In genomic region chr1:235253219-235253640, GRCh38 we compare ENCODE assay signal across 8 cellular contexts.
DNase-seq lines count a peak whose midpoint lies in the region; ATAC-seq, FAIRE-seq and TF ChIP-seq lines count a peak whose summit lies in the region.

No MANE protein-coding gene starts in this region.

- WGBS in IMR-90 (ENCODE audit: extremely low coverage in 2 of 2, insufficient read length in 1 of 2), 2 experiments = no CpG with 5 or more reads among the region's 1 CpG
- 0 to 9% methylated on average over 1 of the region's 1 CpG for WGBS in tibial nerve, 2 donors

- H3K4me1 Mint-ChIP-seq in activated T-cell treated with anti-CD3 and anti-CD28 coated beads, Interleukin-2, amount 50 U/mL, for 72 hours (ENCODE audit: low read depth) = peaks cover 18% of the 10 kb centered on the region

- H2BK20ac ChIP-seq in IMR-90 (ENCODE audit: low read depth, low read length) = no peak overlapping the region

- no peak overlapping the region for H3K4me2 ChIP-seq in IMR-90 (ENCODE audit: low read depth, low read length)
- no peak overlapping the region for H3K4me2 ChIP-seq in PC-3 (ENCODE audit: low read length)

- no peak overlapping the region for H4K91ac ChIP-seq in IMR-90 (ENCODE audit: insufficient read depth, low read depth, low read length)

- no peak overlapping the region for H4K8ac ChIP-seq in IMR-90 (ENCODE audit: low read depth in 2 of 2, low read length in 2 of 2)

- intact Hi-C loops in IMR-90 (cut with micrococcal nuclease) (loop anchor here (1.0 to 5.0 kb wide), 3 partner anchors 78 to 249 kb away; partner anchors contain the start of gene B3GALNT2), PC-3 (cut with micrococcal nuclease) (loop anchor here (1.0 to 5.0 kb wide), 3 partner anchors 59 to 162 kb away; partner anchors contain the start of genes ARID4B and GGPS1)

- CTCF ChIA-PET in IMR-90 (lab: Yijun Ruan, JAX) = interaction anchor here (1.1 to 2.1 kb wide), 2 partner anchors 21 to 163 kb away, joined by 7 to 8 read pairs; no protein-coding TSS in a partner anchor
- CTCF ChIA-PET in PC-3 (lab: Charles Lee) = interaction anchor here (0.6 kb wide), 1 partner anchor 75 kb away, joined by 3 read pairs; the partner anchor contains the start of gene ARID4B

- H3K27ac Mint-ChIP-seq in activated T-cell treated with anti-CD3 and anti-CD28 coated beads, Interleukin-2, amount 50 U/mL, for 72 hours = no peak overlapping the region

- H3K27me3 ChIP-seq in IMR-90 (ENCODE audit: control insufficient read depth, insufficient read depth, low read length) (no peaks in the 10 kb centered on the region), PC-3 (ENCODE audit: low read length) (no peaks in the 10 kb centered on the region), tibial nerve (no peaks in the 10 kb centered on the region)

- peaks cover 3 to 6% of the 10 kb centered on the region in 2 donors for H3K36me3 Mint-ChIP-seq in activated T-cell treated with anti-CD3 and anti-CD28 coated beads, Interleukin-2, amount 50 U/mL, for 72 hours (ENCODE audit: insufficient read depth in 2 of 2)

- H3K36me3 ChIP-seq in IMR-90 (ENCODE audit: control insufficient read depth, insufficient read depth, low read length) (peaks cover 7% of the 10 kb centered on the region), PC-3 (ENCODE audit: low read depth, low read length) (no peaks in the 10 kb centered on the region), tibial nerve (peaks cover 0 to 14% (median 0%) of the 10 kb centered on the region in 3 donors)

- POLR2A ChIA-PET in IMR-90 (lab: Charles Lee; ENCODE audit: unreplicated experiment) (no interaction called here), PC-3 (lab: Charles Lee; ENCODE audit: unreplicated experiment) (no interaction called here)

- no peak overlapping the region for H4K5ac ChIP-seq in IMR-90 (ENCODE audit: low read depth, low read length)

- no peak overlapping the region for H3K4me3 Mint-ChIP-seq in activated T-cell treated with anti-CD3 and anti-CD28 coated beads, Interleukin-2, amount 50 U/mL, for 72 hours

- H2AK9ac ChIP-seq in IMR-90 (replicated peaks; ENCODE audit: low read depth, low read length, poor library complexity) = no peak overlapping the region

- H3K9ac ChIP-seq in IMR-90 (ENCODE audit: low read depth, low read length) (no peak overlapping the region), PC-3 (ENCODE audit: low read length) (no peak overlapping the region)

- peak; percentile 100 for ATAC-seq in IMR-90 (ENCODE audit: low read depth)
- peak; percentile 88 for ATAC-seq in PC-3
- ATAC-seq in activated T-cell treated with anti-CD3 and anti-CD28 coated beads, Interleukin-2, amount 50 U/mL, for 72 hours (replicated peaks in 1 of 2) = peak; percentile 77 to 89

- H2BK120ac ChIP-seq in IMR-90 (ENCODE audit: low read depth, low read length) = no peak overlapping the region

- dilution Hi-C loops in IMR-90 (cut with HindIII; ENCODE audit: low sequenced_read_pairs, unreplicated experiment) = no loop called here

- DNase-seq in AML-193 (lab: John Stamatoyannopoulos, UW) = peak; percentile 61 to 73
- no peak for DNase-seq in GM19239 (ENCODE audit: insufficient read length, low spot score)
- peak; percentile 72 for DNase-seq in IMR-90
- peak; percentile 77 for DNase-seq in PC-3
- peak; percentile 55 to 63 for DNase-seq in activated T-cell treated with anti-CD3 and anti-CD28 coated beads, Interleukin-2, amount 50 U/mL, for 72 hours
- DNase-seq in fibroblast of the conjunctiva (ENCODE audit: low read depth) = peak; percentile 64
- DNase-seq in occipital lobe (lab: John Stamatoyannopoulos, UW) = peak; percentile 44
- DNase-seq in tibial nerve (ENCODE audit: low spot score in 2 of 2) = peak in 1 of 2 donors; percentile 68

- H3K23ac ChIP-seq in IMR-90 (ENCODE audit: low read depth, low read length) = no peak overlapping the region

- no peaks in the 10 kb centered on the region for H3K9me3 Mint-ChIP-seq in activated T-cell treated with anti-CD3 and anti-CD28 coated beads, Interleukin-2, amount 50 U/mL, for 72 hours

- TF ChIP-seq POLR2A in IMR-90 (IDR thresholded peaks at IDR 0.05; ENCODE audit: low read depth, low read length) = no peak
- no peak for TF ChIP-seq POLR2A in tibial nerve (IDR thresholded peaks at IDR 0.05)

- peaks cover 11 to 23% of the 10 kb centered on the region in 2 experiments for H3K79me1 ChIP-seq in IMR-90 (ENCODE audit: low read depth in 1 of 2, low read length in 2 of 2)

- H3K27ac ChIP-seq in IMR-90 (ENCODE audit: insufficient read depth, low read length) (no peak overlapping the region), PC-3 (ENCODE audit: low read length) (no peak overlapping the region), tibial nerve (no peak overlapping the region)

- peak; percentile 90 for TF ChIP-seq RAD21 in IMR-90 (IDR thresholded peaks at IDR 0.05; ENCODE audit: low read length)

- TF ChIP-seq CTCF in IMR-90 (conservative IDR thresholded peaks at IDR 0.05; ENCODE audit: low read depth, low read length) (peak; percentile 84), PC-3 (conservative IDR thresholded peaks at IDR 0.05; ENCODE audit: low read depth, low read length) (peak; percentile 78), tibial nerve (IDR thresholded peaks at IDR 0.05) (peak; percentile 53 to 85 (median 75))

- H3K27me3 Mint-ChIP-seq in activated T-cell treated with anti-CD3 and anti-CD28 coated beads, Interleukin-2, amount 50 U/mL, for 72 hours (ENCODE audit: low read depth) = no peaks in the 10 kb centered on the region

- H3K4me1 ChIP-seq in IMR-90 (ENCODE audit: control insufficient read depth, insufficient read depth, low read length) (no peaks in the 10 kb centered on the region; the same call in 1 of the 2 replicates), PC-3 (ENCODE audit: insufficient read depth, low read length) (no peaks in the 10 kb centered on the region), tibial nerve (peaks cover 0 to 23% (median 0%) of the 10 kb centered on the region in 4 donors)

- no peak overlapping the region for H3K18ac ChIP-seq in IMR-90 (ENCODE audit: low read depth, low read length)

- BruUV-seq in IMR-90 (replicated peaks; lab: Mats Ljungman, UMichigan) (no TSS peak), PC-3 (replicated peaks; lab: Mats Ljungman, UMichigan) (no TSS peak)

- in situ Hi-C loops in IMR-90 (cut with MboI; ENCODE audit: low sequenced_read_pairs) = loop anchor here (5.0 kb wide), 1 partner anchor 164 kb away; no protein-coding TSS in a partner anchor

- no peaks in the 10 kb centered on the region for H3K9me1 ChIP-seq in IMR-90 (ENCODE audit: insufficient read depth, low read length)

- H3K79me2 ChIP-seq in PC-3 (ENCODE audit: low read length) = no peaks in the 10 kb centered on the region

- H2BK15ac ChIP-seq in IMR-90 (ENCODE audit: low read depth, low read length) = no peak overlapping the region

- H3K56ac ChIP-seq in IMR-90 (ENCODE audit: extremely low read depth, insufficient read depth, low read length) = no peak overlapping the region

- no peak overlapping the region for H3K14ac ChIP-seq in IMR-90 (replicated peaks; ENCODE audit: low read depth, low read length)

- H4K20me1 ChIP-seq in IMR-90 (ENCODE audit: insufficient read depth, low read length) = peaks cover 13% of the 10 kb centered on the region; the same call in 1 of the 2 replicates
- no peaks in the 10 kb centered on the region for H4K20me1 ChIP-seq in PC-3 (ENCODE audit: low read length)

- H3F3A ChIP-seq in PC-3 (ENCODE audit: low read length, unreplicated experiment) = no peaks in the 10 kb centered on the region

- H3K9me2 ChIP-seq in PC-3 (replicated peaks; ENCODE audit: low read length) = no peaks in the 10 kb centered on the region

- no peak overlapping the region for H2BK5ac ChIP-seq in IMR-90 (ENCODE audit: low read depth, low read length, poor library complexity, severe bottlenecking)

- H3K4me3 ChIP-seq in IMR-90 (ENCODE audit: insufficient read depth, low read depth, low read length) = no peak overlapping the region
- H3K4me3 ChIP-seq in PC-3 (ENCODE audit: low read length) = no peak overlapping the region
- H3K4me3 ChIP-seq in tibial nerve = no peak overlapping the region

- H3K9me3 ChIP-seq in IMR-90 (ENCODE audit: control insufficient read depth, insufficient read depth, low read length) = no peaks in the 10 kb centered on the region
- H3K9me3 ChIP-seq in PC-3 (ENCODE audit: low read length) = no peaks in the 10 kb centered on the region
- H3K9me3 ChIP-seq in tibial nerve = no peaks in the 10 kb centered on the region

- H2AFZ ChIP-seq in IMR-90 (replicated peaks; ENCODE audit: low read length, poor library complexity) = no peak overlapping the region
- no peak overlapping the region for H2AFZ ChIP-seq in PC-3 (ENCODE audit: low read length)

- FAIRE-seq in GM19239 (lab: Jason Lieb, UNC) = peak; percentile 72

- H3K4ac ChIP-seq in IMR-90 (ENCODE audit: low read depth, low read length) = no peak overlapping the region

- no peak overlapping the region for H2AK5ac ChIP-seq in IMR-90 (ENCODE audit: low read depth, low read length)

- TF ChIP-seq EP300 in tibial nerve (IDR thresholded peaks at IDR 0.05) = no peak

TF ChIP-seq in IMR-90, 13 proteins besides CTCF, POLR2A, EP300 and RAD21:
- TF ChIP-seq SMC3 (IDR thresholded peaks at IDR 0.05; ENCODE audit: low read depth, low read length) = peak; percentile 88
- no peak for TF ChIP-seq NFE2L2 (IDR thresholded peaks at IDR 0.05; ENCODE audit: low read depth, low read length)
- peak; percentile 62; the same call in 1 of the 2 replicates for TF ChIP-seq CEBPB (IDR thresholded peaks at IDR 0.05; ENCODE audit: low read depth, low read length)
- no peak for TF ChIP-seq FOS (IDR thresholded peaks at IDR 0.05; ENCODE audit: low read depth, low read length)
